In genomic region chr16:49639739-49640388, GRCh38 we compare ENCODE assay signal across 1 cellular context.
TF ChIP-seq lines count a peak whose summit lies in the region.

No MANE protein-coding gene starts in this region.

TF ChIP-seq in SK-N-SH treated with all-trans-retinoic acid at 6 μM for 48 hours, 23 proteins besides CTCF, POLR2A, EP300 and RAD21 (continued from another document):
- TF ChIP-seq TOX (CRISPR knock-in tag; IDR thresholded peaks at IDR 0.05; ENCODE audit: borderline replicate concordance) (no peak), ZFP30 (CRISPR knock-in tag; IDR thresholded peaks at IDR 0.05) (no peak)
- TF ChIP-seq, protein P1, sequence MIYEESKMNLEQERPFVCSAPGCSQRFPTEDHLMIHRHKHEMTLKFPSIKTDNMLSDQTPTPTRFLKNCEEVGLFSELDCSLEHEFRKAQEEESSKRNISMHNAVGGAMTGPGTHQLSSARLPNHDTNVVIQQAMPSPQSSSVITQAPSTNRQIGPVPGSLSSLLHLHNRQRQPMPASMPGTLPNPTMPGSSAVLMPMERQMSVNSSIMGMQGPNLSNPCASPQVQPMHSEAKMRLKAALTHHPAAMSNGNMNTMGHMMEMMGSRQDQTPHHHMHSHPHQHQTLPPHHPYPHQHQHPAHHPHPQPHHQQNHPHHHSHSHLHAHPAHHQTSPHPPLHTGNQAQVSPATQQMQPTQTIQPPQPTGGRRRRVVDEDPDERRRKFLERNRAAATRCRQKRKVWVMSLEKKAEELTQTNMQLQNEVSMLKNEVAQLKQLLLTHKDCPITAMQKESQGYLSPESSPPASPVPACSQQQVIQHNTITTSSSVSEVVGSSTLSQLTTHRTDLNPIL (CRISPR knock-in tag; IDR thresholded peaks at IDR 0.05; ENCODE audit: low read depth) = no peak
